1 cellular context compared by ENCODE assay signal in genomic region chr21:34774750-34775149, GRCh38.
A peak's percentile ranks its signal among the peaks of the same experiment; 100 is the strongest.
TF ChIP-seq lines count a peak whose summit lies in the region.

No MANE protein-coding gene starts in this region.

TF ChIP-seq in HepG2, 621 proteins besides CTCF, POLR2A, EP300 and RAD21 (continued from another document and continues in another):
- TF ChIP-seq ZNF597 (CRISPR knock-in tag; IDR thresholded peaks at IDR 0.05) (no peak), MED1 (CRISPR knock-in tag; IDR thresholded peaks at IDR 0.05) (peak; percentile 32; the same call in 1 of the 2 replicates), GPBP1L1 (CRISPR knock-in tag; IDR thresholded peaks at IDR 0.05) (no peak), ZNF781 (CRISPR knock-in tag; IDR thresholded peaks at IDR 0.05; ENCODE audit: borderline replicate concordance, not compliant biosample characterization) (no peak), SKIL (CRISPR knock-in tag; IDR thresholded peaks at IDR 0.05; ENCODE audit: borderline replicate concordance) (no peak), FOXA3 (CRISPR knock-in tag; IDR thresholded peaks at IDR 0.05) (peak; percentile 91), RNF219 (CRISPR knock-in tag; IDR thresholded peaks at IDR 0.05) (no peak), ZNF251 (CRISPR knock-in tag; IDR thresholded peaks at IDR 0.05) (no peak), NONO (IDR thresholded peaks at IDR 0.05) (no peak), NONO (CRISPR knock-in tag; conservative IDR thresholded peaks at IDR 0.05) (no peak), PAF1 (CRISPR knock-in tag; IDR thresholded peaks at IDR 0.05) (no peak), SP140L (CRISPR knock-in tag; IDR thresholded peaks at IDR 0.05; ENCODE audit: borderline replicate concordance) (no peak), NFYC (CRISPR knock-in tag; IDR thresholded peaks at IDR 0.05) (no peak), KDM5B (CRISPR knock-in tag; IDR thresholded peaks at IDR 0.05; ENCODE audit: borderline replicate concordance) (no peak), MED8 (CRISPR knock-in tag; IDR thresholded peaks at IDR 0.05; ENCODE audit: insufficient replicate concordance) (no peak), ZNF724P (CRISPR knock-in tag; IDR thresholded peaks at IDR 0.05; ENCODE audit: borderline replicate concordance) (no peak), DRAP1 (CRISPR knock-in tag; IDR thresholded peaks at IDR 0.05) (no peak), EED (CRISPR knock-in tag; IDR thresholded peaks at IDR 0.05) (no peak), KAT7 (CRISPR knock-in tag; IDR thresholded peaks at IDR 0.05; ENCODE audit: borderline replicate concordance) (no peak), FOSL1 (CRISPR knock-in tag; IDR thresholded peaks at IDR 0.05; ENCODE audit: borderline replicate concordance) (no peak), ZNF414 (CRISPR knock-in tag; IDR thresholded peaks at IDR 0.05) (no peak), EHMT2 (IDR thresholded peaks at IDR 0.05; ENCODE audit: borderline replicate concordance, low read depth, low read length) (no peak), SRF (IDR thresholded peaks at IDR 0.05; ENCODE audit: low read depth, low read length) (no peak), SRY (CRISPR knock-in tag; IDR thresholded peaks at IDR 0.05) (no peak), ZNF841 (CRISPR knock-in tag; IDR thresholded peaks at IDR 0.05; ENCODE audit: borderline replicate concordance) (no peak), ZBTB7B (CRISPR knock-in tag; IDR thresholded peaks at IDR 0.05) (no peak), FOXO4 (CRISPR knock-in tag; conservative IDR thresholded peaks at IDR 0.05) (no peak), BRD4 (CRISPR knock-in tag; IDR thresholded peaks at IDR 0.05) (no peak), HDAC2 (CRISPR knock-in tag; IDR thresholded peaks at IDR 0.05) (peak; percentile 49; the same call in 1 of the 2 replicates), MIER2 (CRISPR knock-in tag; IDR thresholded peaks at IDR 0.05) (no peak), ZNF484 (CRISPR knock-in tag; IDR thresholded peaks at IDR 0.05; ENCODE audit: borderline replicate concordance, low read depth) (no peak), HIC2 (CRISPR knock-in tag; IDR thresholded peaks at IDR 0.05; ENCODE audit: low read depth) (no peak), ZEB1 (IDR thresholded peaks at IDR 0.05; ENCODE audit: insufficient replicate concordance, low read depth) (no peak), NR2F2 (IDR thresholded peaks at IDR 0.05; ENCODE audit: borderline replicate concordance, low read depth) (peak; percentile 79), DR1 (CRISPR knock-in tag; IDR thresholded peaks at IDR 0.05) (no peak), EEA1 (CRISPR knock-in tag; IDR thresholded peaks at IDR 0.05; ENCODE audit: borderline replicate concordance) (no peak), ZNF549 (CRISPR knock-in tag; IDR thresholded peaks at IDR 0.05) (no peak), KLF11 (CRISPR knock-in tag; IDR thresholded peaks at IDR 0.05) (no peak), BCL3 (CRISPR knock-in tag; IDR thresholded peaks at IDR 0.05) (no peak)
- TF ChIP-seq, protein P1, sequence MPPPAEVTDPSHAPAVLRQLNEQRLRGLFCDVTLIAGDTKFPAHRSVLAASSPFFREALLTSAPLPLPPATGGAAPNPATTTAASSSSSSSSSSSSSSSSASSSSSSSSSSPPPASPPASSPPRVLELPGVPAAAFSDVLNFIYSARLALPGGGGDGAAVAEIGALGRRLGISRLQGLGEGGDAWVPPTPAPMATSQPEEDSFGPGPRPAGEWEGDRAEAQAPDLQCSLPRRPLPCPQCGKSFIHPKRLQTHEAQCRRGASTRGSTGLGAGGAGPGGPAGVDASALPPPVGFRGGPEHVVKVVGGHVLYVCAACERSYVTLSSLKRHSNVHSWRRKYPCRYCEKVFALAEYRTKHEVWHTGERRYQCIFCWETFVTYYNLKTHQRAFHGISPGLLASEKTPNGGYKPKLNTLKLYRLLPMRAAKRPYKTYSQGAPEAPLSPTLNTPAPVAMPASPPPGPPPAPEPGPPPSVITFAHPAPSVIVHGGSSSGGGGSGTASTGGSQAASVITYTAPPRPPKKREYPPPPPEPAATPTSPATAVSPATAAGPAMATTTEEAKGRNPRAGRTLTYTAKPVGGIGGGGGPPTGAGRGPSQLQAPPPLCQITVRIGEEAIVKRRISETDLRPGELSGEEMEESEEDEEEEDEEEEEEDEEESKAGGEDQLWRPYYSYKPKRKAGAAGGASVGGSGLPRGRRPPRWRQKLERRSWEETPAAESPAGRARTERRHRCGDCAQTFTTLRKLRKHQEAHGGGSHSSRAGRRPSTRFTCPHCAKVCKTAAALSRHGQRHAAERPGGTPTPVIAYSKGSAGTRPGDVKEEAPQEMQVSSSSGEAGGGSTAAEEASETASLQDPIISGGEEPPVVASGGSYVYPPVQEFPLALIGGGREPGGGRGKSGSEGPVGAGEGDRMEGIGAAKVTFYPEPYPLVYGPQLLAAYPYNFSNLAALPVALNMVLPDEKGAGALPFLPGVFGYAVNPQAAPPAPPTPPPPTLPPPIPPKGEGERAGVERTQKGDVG (CRISPR knock-in tag; IDR thresholded peaks at IDR 0.05; ENCODE audit: borderline replicate concordance), result no peak
- TF ChIP-seq, protein P2, sequence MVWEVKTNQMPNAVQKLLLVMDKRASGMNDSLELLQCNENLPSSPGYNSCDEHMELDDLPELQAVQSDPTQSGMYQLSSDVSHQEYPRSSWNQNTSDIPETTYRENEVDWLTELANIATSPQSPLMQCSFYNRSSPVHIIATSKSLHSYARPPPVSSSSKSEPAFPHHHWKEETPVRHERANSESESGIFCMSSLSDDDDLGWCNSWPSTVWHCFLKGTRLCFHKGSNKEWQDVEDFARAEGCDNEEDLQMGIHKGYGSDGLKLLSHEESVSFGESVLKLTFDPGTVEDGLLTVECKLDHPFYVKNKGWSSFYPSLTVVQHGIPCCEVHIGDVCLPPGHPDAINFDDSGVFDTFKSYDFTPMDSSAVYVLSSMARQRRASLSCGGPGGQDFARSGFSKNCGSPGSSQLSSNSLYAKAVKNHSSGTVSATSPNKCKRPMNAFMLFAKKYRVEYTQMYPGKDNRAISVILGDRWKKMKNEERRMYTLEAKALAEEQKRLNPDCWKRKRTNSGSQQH (CRISPR knock-in tag; IDR thresholded peaks at IDR 0.05; ENCODE audit: low read depth), result no peak
- TF ChIP-seq, protein P3, sequence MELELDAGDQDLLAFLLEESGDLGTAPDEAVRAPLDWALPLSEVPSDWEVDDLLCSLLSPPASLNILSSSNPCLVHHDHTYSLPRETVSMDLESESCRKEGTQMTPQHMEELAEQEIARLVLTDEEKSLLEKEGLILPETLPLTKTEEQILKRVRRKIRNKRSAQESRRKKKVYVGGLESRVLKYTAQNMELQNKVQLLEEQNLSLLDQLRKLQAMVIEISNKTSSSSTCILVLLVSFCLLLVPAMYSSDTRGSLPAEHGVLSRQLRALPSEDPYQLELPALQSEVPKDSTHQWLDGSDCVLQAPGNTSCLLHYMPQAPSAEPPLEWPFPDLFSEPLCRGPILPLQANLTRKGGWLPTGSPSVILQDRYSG (CRISPR knock-in tag; IDR thresholded peaks at IDR 0.05), result no peak
- TF ChIP-seq, protein P4, sequence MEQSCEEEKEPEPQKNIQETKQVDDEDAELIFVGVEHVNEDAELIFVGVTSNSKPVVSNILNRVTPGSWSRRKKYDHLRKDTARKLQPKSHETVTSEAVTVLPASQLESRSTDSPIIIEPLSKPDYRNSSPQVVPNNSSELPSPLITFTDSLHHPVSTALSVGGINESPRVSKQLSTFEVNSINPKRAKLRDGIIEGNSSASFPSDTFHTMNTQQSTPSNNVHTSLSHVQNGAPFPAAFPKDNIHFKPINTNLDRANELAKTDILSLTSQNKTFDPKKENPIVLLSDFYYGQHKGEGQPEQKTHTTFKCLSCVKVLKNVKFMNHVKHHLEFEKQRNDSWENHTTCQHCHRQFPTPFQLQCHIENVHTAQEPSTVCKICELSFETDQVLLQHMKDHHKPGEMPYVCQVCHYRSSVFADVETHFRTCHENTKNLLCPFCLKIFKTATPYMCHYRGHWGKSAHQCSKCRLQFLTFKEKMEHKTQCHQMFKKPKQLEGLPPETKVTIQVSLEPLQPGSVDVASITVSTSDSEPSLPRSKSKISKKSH (CRISPR knock-in tag; IDR thresholded peaks at IDR 0.05; ENCODE audit: borderline replicate concordance), result no peak
